20 cellular contexts compared by ENCODE assay signal in genomic region chr6:33733294-33734007, GRCh38. TPM values are rescaled to one million over a fixed set of nuclear protein-coding genes. Genes with fewer than 3 reads are reported as not detected.
"Had no signal": no experiment of that assay in that cellular context is flagged by ENCODE, and none has a peak within 500 bp of the region (broad histone marks: within the 10 kb centered on the region; RNA-seq: fewer than 3 reads in every experiment).

No MANE protein-coding gene starts in this region.

- H2AFZ ChIP-seq: hepatocyte had no signal

- H3K4me2 ChIP-seq: hepatocyte had no signal

- H3K79me2 ChIP-seq: hepatocyte had no signal

- H3K4me1 ChIP-seq: tibial nerve, uterus had no signal

- DNase-seq: activated CD4-positive, alpha-beta T cell treated with anti-CD3 and anti-CD28 coated beads, Interleukin-2, amount 10 ng/mL, durations not matched to agents 24 days and 14 days; activated CD8-positive, alpha-beta memory T cell treated with anti-CD3 and anti-CD28 coated beads, Interleukin-2, amount 50 U/mL, for 48 hours; activated effector memory CD4-positive, alpha-beta T cell treated with anti-CD3 and anti-CD28 coated beads, Interleukin-2, amount 50 U/mL, for 16 hours; activated T-cell treated with anti-CD3 and anti-CD28 coated beads, Interleukin-2, amount 50 U/mL, for 48 hours; effector CD8-positive, alpha-beta T cell; nephron progenitor cell; stimulated activated CD4-positive, alpha-beta T cell treated with anti-CD3 and anti-CD28 coated beads, Interleukin-12 subunit alpha, Interleukin-12 subunit beta, amount 100 ng/mL, for 4 hours; stimulated activated CD4-positive, alpha-beta T cell treated with anti-CD3 and anti-CD28 coated beads, Interleukin-1b, Interleukin-23, amount 100 ng/mL, for 48 hours; stimulated activated CD8-positive, alpha-beta memory T cell treated with anti-CD3 and anti-CD28 coated beads, Interleukin-4, amount 100 ng/mL, for 48 hours; stimulated activated naive CD4-positive, alpha-beta T cell treated with Interleukin-2 at 50 U/mL for 16 hours; T-helper 1 cell; T-helper 9 cell; uterus had no signal

- ATAC-seq: esophagus mucosa, left lobe of liver had no signal

- H3K27ac Mint-ChIP-seq: activated CD4-positive, alpha-beta T cell treated with anti-CD3 and anti-CD28 coated beads, Interleukin-2, amount 10 ng/mL, durations not matched to agents 24 days and 14 days; activated naive CD4-positive, alpha-beta T cell treated with anti-CD3 and anti-CD28 coated beads, Interleukin-2, amount 50 U/mL, for 24 hours; dendritic cell treated with granulocyte-macrophage colony-stimulating factor and Interleukin-4, amounts not matched to agents 40 ng/mL and 50 ng/mL, for 4 days; nephron progenitor cell had no signal

- H3K4me1 Mint-ChIP-seq: activated CD4-positive, alpha-beta T cell treated with anti-CD3 and anti-CD28 coated beads, Interleukin-2, amount 10 ng/mL, durations not matched to agents 24 days and 14 days; activated naive CD4-positive, alpha-beta T cell treated with anti-CD3 and anti-CD28 coated beads, Interleukin-2, amount 50 U/mL, for 24 hours had no signal

- H3K4me3 ChIP-seq: hepatocyte, tibial nerve, uterus had no signal

- H3K9me3 Mint-ChIP-seq: activated CD4-positive, alpha-beta T cell treated with anti-CD3 and anti-CD28 coated beads, Interleukin-2, amount 10 ng/mL, durations not matched to agents 24 days and 14 days; activated naive CD4-positive, alpha-beta T cell treated with anti-CD3 and anti-CD28 coated beads, Interleukin-2, amount 50 U/mL, for 24 hours; dendritic cell treated with granulocyte-macrophage colony-stimulating factor and Interleukin-4, amounts not matched to agents 40 ng/mL and 50 ng/mL, for 4 days; nephron progenitor cell had no signal

- H3K36me3 Mint-ChIP-seq: activated naive CD4-positive, alpha-beta T cell treated with anti-CD3 and anti-CD28 coated beads, Interleukin-2, amount 50 U/mL, for 24 hours had no signal

- H3K9me3 ChIP-seq: tibial nerve, uterus had no signal

- H3K27me3 ChIP-seq: hepatocyte, tibial nerve, uterus had no signal

- H3K36me3 ChIP-seq: tibial nerve, uterus had no signal

- H3K27ac ChIP-seq: hepatocyte, tibial nerve, uterus had no signal

- FAIRE-seq: bronchial epithelial cell had no signal

- H3K27me3 Mint-ChIP-seq: activated CD4-positive, alpha-beta T cell treated with anti-CD3 and anti-CD28 coated beads, Interleukin-2, amount 10 ng/mL, durations not matched to agents 24 days and 14 days; activated naive CD4-positive, alpha-beta T cell treated with anti-CD3 and anti-CD28 coated beads, Interleukin-2, amount 50 U/mL, for 24 hours had no signal

- H3K4me3 Mint-ChIP-seq: activated CD4-positive, alpha-beta T cell treated with anti-CD3 and anti-CD28 coated beads, Interleukin-2, amount 10 ng/mL, durations not matched to agents 24 days and 14 days; activated naive CD4-positive, alpha-beta T cell treated with anti-CD3 and anti-CD28 coated beads, Interleukin-2, amount 50 U/mL, for 24 hours; dendritic cell treated with granulocyte-macrophage colony-stimulating factor and Interleukin-4, amounts not matched to agents 40 ng/mL and 50 ng/mL, for 4 days; nephron progenitor cell had no signal

RNA-seq across cellular contexts. Expression of gene IP6K3, which starts 13.3 kb away (rescaled TPM):
- total RNA-seq: activated CD4-positive, alpha-beta T cell treated with anti-CD3 and anti-CD28 coated beads, Interleukin-2, amount 10 ng/mL, durations not matched to agents 24 days and 14 days had no signal
